9 cellular contexts compared by ENCODE assay signal in the genomic region with DNA sequence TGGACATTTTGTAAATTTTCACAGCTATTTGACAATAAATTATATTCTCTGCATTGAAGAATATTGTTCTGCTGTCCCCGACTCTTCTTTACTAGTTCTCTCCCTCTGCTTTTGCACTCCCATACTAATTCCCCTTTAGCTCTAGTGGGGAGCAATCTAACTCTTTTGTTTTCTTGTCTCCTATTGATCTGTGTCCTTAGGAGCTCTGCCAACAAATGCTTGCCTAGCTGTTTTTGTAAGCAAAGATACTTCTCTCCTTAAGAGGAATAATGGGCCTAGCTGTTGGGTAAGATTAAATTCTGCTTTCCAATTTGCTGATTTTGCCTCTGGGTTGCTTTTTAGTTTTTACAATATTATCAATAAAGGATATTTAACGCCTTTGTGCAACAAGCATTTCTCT. TPM values are rescaled to one million over a fixed set of nuclear protein-coding genes. Genes with fewer than 3 reads are reported as not detected.
"Had no signal": no experiment of that assay in that cellular context is flagged by ENCODE, and none has a peak within 500 bp of the region (broad histone marks: within the 10 kb centered on the region; RNA-seq: fewer than 3 reads in every experiment).

No MANE protein-coding gene starts in this region.

- H3K9ac ChIP-seq: GM23248 had no signal

- H3K27ac ChIP-seq: GM23248, HL-60 had no signal

- H3K36me3 ChIP-seq: HAP-1 had no signal

- H3K4me3 ChIP-seq: GM23248, HAP-1 had no signal

- ATAC-seq: HCT116, HepG2 had no signal

- H3K4me1 ChIP-seq: HAP-1 had no signal

- DNase-seq: GM23248, GOT3, H7, HFFc6 had no signal

RNA-seq across cellular contexts. Expression of gene ADAMTSL3, which starts 17.7 kb away (rescaled TPM):
- total RNA-seq: GM23248, HFFc6, HT1080 had no signal
